In the genomic region with DNA sequence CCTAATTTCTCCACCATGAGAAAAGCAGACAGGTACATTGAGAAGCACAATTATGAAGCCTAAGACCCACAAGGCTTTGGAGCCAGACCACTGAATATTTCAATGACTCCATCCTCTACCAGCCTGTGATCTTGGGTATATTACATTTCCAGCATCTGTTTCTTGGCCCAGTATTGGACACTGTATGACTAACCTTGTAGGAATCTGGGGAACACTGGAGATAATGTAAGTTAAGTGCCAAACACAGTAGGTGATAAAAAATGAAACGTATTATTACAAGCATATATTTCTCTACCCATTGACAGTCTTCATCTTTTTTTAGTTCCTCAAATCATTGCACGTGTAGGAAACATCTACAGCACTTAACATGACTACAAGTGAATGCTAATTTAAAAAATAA, we compare ENCODE assay signal across 21 cellular contexts. TPM values are rescaled to one million over a fixed set of nuclear protein-coding genes. Genes with fewer than 3 reads are reported as not detected.
DNase-seq lines count a peak whose midpoint lies in the region; ATAC-seq, FAIRE-seq and TF ChIP-seq lines count a peak whose summit lies in the region.
"Had no signal": no experiment of that assay in that cellular context is flagged by ENCODE, and none has a peak within 500 bp of the region (broad histone marks: within the 10 kb centered on the region; RNA-seq: fewer than 3 reads in every experiment).

No MANE protein-coding gene starts in this region.

- ATAC-seq in HG03280 (IDR thresholded peaks at IDR 0.05; ENCODE audit: unreplicated experiment) (no peak), right cardiac atrium (no peak)
- ATAC-seq: body of pancreas, sciatic nerve had no signal

- H3K4me3 Mint-ChIP-seq in CD14-positive monocyte: no peak overlapping the region

- H3K9ac ChIP-seq in mesenchymal stem cell (ENCODE audit: low read length): no peak overlapping the region
- H3K9ac ChIP-seq: BLaER1 treated with 17β-estradiol and CSF1 and Interleukin-3, amounts not matched to agents 10 nM and 100 nM had no signal

- no peak overlapping the region for H4K91ac ChIP-seq in mesenchymal stem cell (ENCODE audit: low read length)

- no peak overlapping the region for H3K23ac ChIP-seq in mesenchymal stem cell (ENCODE audit: low read length in 2 of 2)

- peaks cover 0 to 2% (median 0%) of the 10 kb centered on the region in 3 donors for H3K27me3 Mint-ChIP-seq in CD14-positive monocyte (ENCODE audit: low read depth in 3 of 3)

- peaks cover 8 to 9% of the 10 kb centered on the region in 2 donors for H3K36me3 Mint-ChIP-seq in CD14-positive monocyte

- in situ Hi-C loops in brain microvascular endothelial cell (cut with HindIII; ENCODE audit: low pct_ligation_motif_present, low sequenced_read_pairs): no loop called here
- in situ Hi-C loops in HAP-1 (cut with MboI; ENCODE audit: low sequenced_read_pairs): no loop called here

- WGBS in mesenchymal stem cell: no CpG with 5 or more reads among the region's 2 CpGs
- 61% methylated on average over 2 of the region's 2 CpGs for WGBS in right cardiac atrium

- no peak overlapping the region for H2BK15ac ChIP-seq in mesenchymal stem cell (ENCODE audit: low read depth, poor library complexity, severe bottlenecking)

- TF ChIP-seq CTCF in brain microvascular endothelial cell (IDR thresholded peaks at IDR 0.05; ENCODE audit: low read depth, low read length, missing control alignments): no peak
- no peak for TF ChIP-seq CTCF in CD14-positive monocyte (IDR thresholded peaks at IDR 0.05)

- intact Hi-C loops in CD14-positive monocyte (cut with micrococcal nuclease): no loop called here
- intact Hi-C loops in right cardiac atrium (cut with DNase I): loop anchor here in 2 of 4 donors (5.0 to 10.0 kb wide), 3 partner anchors 196 to 261 kb away; no protein-coding TSS in a partner anchor

- no peak overlapping the region for H3K4me2 ChIP-seq in mesenchymal stem cell (ENCODE audit: low read length, poor library complexity, severe bottlenecking)
- H3K4me2 ChIP-seq: BLaER1 treated with 17β-estradiol and CSF1 and Interleukin-3, amounts not matched to agents 10 nM and 100 nM had no signal

- no peak overlapping the region for H3K27ac Mint-ChIP-seq in CD14-positive monocyte

- H3K4ac ChIP-seq in mesenchymal stem cell (ENCODE audit: low read depth in 1 of 2, low read length in 2 of 2): no peak overlapping the region

- H4K8ac ChIP-seq in mesenchymal stem cell (ENCODE audit: low read length): no peak overlapping the region

- no peak for DNase-seq in GM12891 (ENCODE audit: insufficient read length, low spot score)
- peak; percentile 3 for DNase-seq in NCI-H2227 treated with DMSO at 0.1 percent for 48 hours (lab: John Stamatoyannopoulos, UW)
- peak; percentile 55 for DNase-seq in brain microvascular endothelial cell
- no peak for DNase-seq in mesenchymal stem cell
- no peak for DNase-seq in HAP-1 (ENCODE audit: low spot score in 2 of 2)
- DNase-seq in CD14-positive monocyte (ENCODE audit: low spot score): no peak
- no peak for DNase-seq in right cardiac atrium
- DNase-seq: activated CD4-positive, alpha-beta T cell treated with anti-CD3 and anti-CD28 coated beads for 4 hours; activated CD8-positive, alpha-beta memory T cell treated with anti-CD3 and anti-CD28 coated beads, Interleukin-2, amount 50 U/mL, for 4 hours; activated gamma-delta T cell treated with Interleukin-2 at 50 U/mL for 16 hours; body of pancreas; DMS153; hypothalamus; left cardiac atrium; NCI-H524; stimulated activated CD4-positive, alpha-beta T cell treated with anti-CD3 and anti-CD28 coated beads, Interleukin-2, amount 100 ng/mL, for 48 hours; stimulated activated CD8-positive, alpha-beta memory T cell treated with anti-CD3 and anti-CD28 coated beads, Interleukin-4, amount 100 ng/mL, for 48 hours had no signal

- no peaks in the 10 kb centered on the region for H3K79me1 ChIP-seq in mesenchymal stem cell (replicated peaks; ENCODE audit: low read length, poor library complexity, severe bottlenecking)

- H3K9me3 ChIP-seq in mesenchymal stem cell (ENCODE audit: control insufficient read depth, low read length) (peaks cover 15% of the 10 kb centered on the region), HAP-1 (no peaks in the 10 kb centered on the region), right cardiac atrium (ENCODE audit: control insufficient read depth, low read length) (no peaks in the 10 kb centered on the region)
- H3K9me3 ChIP-seq: body of pancreas, esophagus muscularis mucosa had no signal

- no peak overlapping the region for H2BK12ac ChIP-seq in mesenchymal stem cell (ENCODE audit: low read length in 2 of 2)

- no peak overlapping the region for H3K14ac ChIP-seq in mesenchymal stem cell (ENCODE audit: low read length in 2 of 2)

- H3K4me1 Mint-ChIP-seq in CD14-positive monocyte: peaks cover 5% of the 10 kb centered on the region

- peak; percentile 54 for FAIRE-seq in GM12891 (lab: Jason Lieb, UNC)

- H3K36me3 ChIP-seq in brain microvascular endothelial cell (replicated peaks): no peaks in the 10 kb centered on the region
- H3K36me3 ChIP-seq in mesenchymal stem cell (ENCODE audit: control insufficient read depth in 1 of 2, insufficient read depth in 2 of 2, low read depth in 1 of 2, low read length in 2 of 2): peaks cover 0 to 17% of the 10 kb centered on the region in 2 experiments
- no peaks in the 10 kb centered on the region for H3K36me3 ChIP-seq in HAP-1 (replicated peaks)
- H3K36me3 ChIP-seq: esophagus muscularis mucosa had no signal

- H3K18ac ChIP-seq in mesenchymal stem cell (ENCODE audit: low read depth in 1 of 2, low read length in 2 of 2): no peak overlapping the region

- H3K9me3 Mint-ChIP-seq in CD14-positive monocyte: peaks cover 0 to 5% (median 1%) of the 10 kb centered on the region in 7 donors

- no peak overlapping the region for H3K4me3 ChIP-seq in brain microvascular endothelial cell (ENCODE audit: low read depth, low read length)
- no peak overlapping the region for H3K4me3 ChIP-seq in mesenchymal stem cell (ENCODE audit: insufficient read depth in 1 of 2, low read depth in 1 of 2, low read length in 2 of 2)
- no peak overlapping the region for H3K4me3 ChIP-seq in HAP-1
- H3K4me3 ChIP-seq in right cardiac atrium (ENCODE audit: low read length): no peak overlapping the region
- H3K4me3 ChIP-seq: BLaER1 treated with 17β-estradiol and CSF1 and Interleukin-3, amounts not matched to agents 10 nM and 100 nM; body of pancreas; esophagus muscularis mucosa had no signal

- H2BK120ac ChIP-seq in mesenchymal stem cell (ENCODE audit: low read depth, low read length): no peak overlapping the region

- no peak overlapping the region for H2BK5ac ChIP-seq in mesenchymal stem cell (ENCODE audit: low read depth, low read length, poor library complexity, severe bottlenecking)

- H3K27ac ChIP-seq in brain microvascular endothelial cell (no peak overlapping the region), mesenchymal stem cell (ENCODE audit: low read length, poor library complexity, severe bottlenecking) (peak overlapping the region; percentile 26), right cardiac atrium (ENCODE audit: low read length) (no peak overlapping the region)
- H3K27ac ChIP-seq: BLaER1 treated with 17β-estradiol and CSF1 and Interleukin-3, amounts not matched to agents 10 nM and 100 nM; body of pancreas; esophagus muscularis mucosa had no signal

- no peak overlapping the region for H2AFZ ChIP-seq in mesenchymal stem cell (ENCODE audit: low read depth, low read length)

- no peak for TF ChIP-seq POLR2A in GM12891 (IDR thresholded peaks at IDR 0.05; ENCODE audit: low read depth, low read length)

- H3K27me3 ChIP-seq in brain microvascular endothelial cell (replicated peaks): no peaks in the 10 kb centered on the region
- H3K27me3 ChIP-seq in mesenchymal stem cell (ENCODE audit: control insufficient read depth in 1 of 2, insufficient read depth in 1 of 2, low read length in 2 of 2): no peaks in the 10 kb centered on the region
- no peaks in the 10 kb centered on the region; the same call in 1 of the 2 replicates for H3K27me3 ChIP-seq in HAP-1 (ENCODE audit: low read depth)
- H3K27me3 ChIP-seq in right cardiac atrium (ENCODE audit: control insufficient read depth, insufficient read depth): no peaks in the 10 kb centered on the region
- H3K27me3 ChIP-seq: BLaER1 treated with 17β-estradiol and CSF1 and Interleukin-3, amounts not matched to agents 10 nM and 100 nM; body of pancreas; esophagus muscularis mucosa had no signal

- H3K4me1 ChIP-seq in mesenchymal stem cell (ENCODE audit: control insufficient read depth, insufficient read depth, low read depth, low read length): peaks cover 3% of the 10 kb centered on the region
- peaks cover 6% of the 10 kb centered on the region for H3K4me1 ChIP-seq in HAP-1
- H3K4me1 ChIP-seq in right cardiac atrium (ENCODE audit: control insufficient read depth, insufficient read depth, low read length): no peaks in the 10 kb centered on the region

- H2AK5ac ChIP-seq in mesenchymal stem cell (ENCODE audit: low read length, severe bottlenecking): no peak overlapping the region

TF ChIP-seq in GM12891, 5 proteins besides CTCF, POLR2A, EP300 and RAD21:
- TF ChIP-seq POLR2AphosphoS5 (IDR thresholded peaks at IDR 0.05; ENCODE audit: low read depth, low read length) (no peak), TAF1 (IDR thresholded peaks at IDR 0.05; ENCODE audit: low read depth, low read length) (no peak), SPI1 (IDR thresholded peaks at IDR 0.05; ENCODE audit: low read depth, low read length) (no peak), PAX5 (IDR thresholded peaks at IDR 0.05; ENCODE audit: insufficient read depth, low read length, severe bottlenecking) (no peak), POU2F2 (IDR thresholded peaks at IDR 0.05; ENCODE audit: low read depth, low read length) (no peak)

RNA-seq across cellular contexts. Expression of a gene that starts 28.6 kb away (rescaled TPM):
- 6.6 TPM for polyA plus RNA-seq in GM12891 (2012; ENCODE audit: low read depth, missing spikeins)
- polyA plus RNA-seq in mesenchymal stem cell (2013, experiment 1 of 2): 6.6 TPM
- 6.5 TPM for polyA plus RNA-seq in mesenchymal stem cell (2013, experiment 2 of 2)
- polyA plus RNA-seq in CD14-positive monocyte (1 to 10 TPM; 2.5 to 2.6 TPM), right cardiac atrium (8.4 TPM)
- total RNA-seq in right cardiac atrium: 10 to 100 TPM; 19.3 to 29.5 (median 22.1) TPM

RNA-seq across cellular contexts. Expression of a gene that starts 29.1 kb away (rescaled TPM):
- 4.2 TPM for polyA plus RNA-seq in GM12891 (2012; ENCODE audit: low read depth, missing spikeins)
- polyA plus RNA-seq in mesenchymal stem cell (2013, experiment 1 of 2): 5.1 TPM
- polyA plus RNA-seq in mesenchymal stem cell (2013, experiment 2 of 2): 6.0 TPM
- polyA plus RNA-seq in CD14-positive monocyte: 10 to 100 TPM; 14.6 to 25.1 TPM
- total RNA-seq in right cardiac atrium: 1 to 10 TPM; 3.2 to 4.3 (median 3.7) TPM
- 1.5 TPM for polyA plus RNA-seq in right cardiac atrium

RNA-seq across cellular contexts. Expression of a gene that starts 52.7 kb away (rescaled TPM):
- 10.8 TPM for polyA plus RNA-seq in GM12891 (2012; ENCODE audit: low read depth, missing spikeins)
- polyA plus RNA-seq in mesenchymal stem cell (2013, experiment 1 of 2): 85.3 TPM
- 92.9 TPM for polyA plus RNA-seq in mesenchymal stem cell (2013, experiment 2 of 2)
- polyA plus RNA-seq in CD14-positive monocyte (10 to 100 TPM; 65.1 to 70.1 TPM), right cardiac atrium (38.9 TPM)
- 100 to 1,000 TPM in 1 of 4 donors, 10 to 100 TPM in 3; 74.0 to 111 (median 83.2) TPM for total RNA-seq in right cardiac atrium

Comparison
In these comparisons a context has a peak if more than half of its experiments do, and no peak if none do; other contexts are left out.
1. DNase-seq: peak in NCI-H2227 treated with DMSO at 0.1 percent for 48 hours (single experiment) and brain microvascular endothelial cell (single experiment); none in GM12891 (single experiment), mesenchymal stem cell (single experiment), HAP-1 (0 of 2), CD14-positive monocyte (single experiment) and right cardiac atrium (0 of 3).